Comparison of ENCODE assay signal across 15 cellular contexts in genomic region chr17:49022391-49022941, GRCh38. TPM values are rescaled to one million over a fixed set of nuclear protein-coding genes. Genes with fewer than 3 reads are reported as not detected.
DNase-seq lines count a peak whose midpoint lies in the region; ATAC-seq, FAIRE-seq and TF ChIP-seq lines count a peak whose summit lies in the region.
"Had no signal": no experiment of that assay in that cellular context is flagged by ENCODE, and none has a peak within 500 bp of the region (broad histone marks: within the 10 kb centered on the region; RNA-seq: fewer than 3 reads in every experiment).

No MANE protein-coding gene starts in this region.

- H3K4me1 ChIP-seq in HUES64 (ENCODE audit: insufficient read depth, low read length) (peaks cover 59% of the 10 kb centered on the region), HepG2 (ENCODE audit: insufficient read depth, low read length) (peaks cover 58% of the 10 kb centered on the region), mucosa of descending colon (ENCODE audit: low read depth) (no peaks in the 10 kb centered on the region)
- H3K4me1 ChIP-seq: upper lobe of left lung had no signal

- H3K9me3 Mint-ChIP-seq in chondrocyte (ENCODE audit: low read depth) = no peaks in the 10 kb centered on the region

- H3K4me3 ChIP-seq in HUES64 (ENCODE audit: low read length) (peak overlapping the region; percentile 37), HepG2 (replicated peaks in 1 of 3; ENCODE audit: insufficient read depth in 1 of 3, low read depth in 2 of 3, low read length in 3 of 3) (no peak overlapping the region), mucosa of descending colon (no peak overlapping the region)
- H3K4me3 ChIP-seq: BLaER1, upper lobe of left lung had no signal

- FAIRE-seq in HepG2 (lab: Jason Lieb, UNC) = peak; percentile 71
- FAIRE-seq: GM12892 had no signal

- intact Hi-C loops in HepG2 (cut with micrococcal nuclease; ENCODE audit: unreplicated experiment) = no loop called here
- intact Hi-C loops in mucosa of descending colon (cut with DNase I, micrococcal nuclease) = no loop called here

- TF ChIP-seq POLR2A in HepG2 (IDR thresholded peaks at IDR 0.05; ENCODE audit: insufficient read depth in 1 of 2, low read depth in 2 of 2, low read length in 2 of 2) = no peak

- peak overlapping the region; percentile 13 for H3K4me3 Mint-ChIP-seq in chondrocyte (ENCODE audit: unreplicated experiment)

- peak overlapping the region; percentile 88 for H3K27ac Mint-ChIP-seq in chondrocyte (ENCODE audit: unreplicated experiment)

- H3K9ac ChIP-seq in HUES64 (ENCODE audit: low read depth, low read length) (peak overlapping the region; percentile 79), HepG2 (ENCODE audit: insufficient read depth, low read depth, low read length) (no peak overlapping the region)
- H3K9ac ChIP-seq: BLaER1 had no signal

- DNase-seq in ACHN (peak; percentile 80), chondrocyte (ENCODE audit: low spot score) (no peak), HepG2 (ENCODE audit: low spot score) (peak; percentile 76), COLO829 (ENCODE audit: low spot score) (no peak), mucosa of descending colon (no peak), DMS153 (lab: John Stamatoyannopoulos, UW) (no peak)
- DNase-seq in central memory CD4-positive, alpha-beta T cell = no peak
- DNase-seq: activated CD4-positive, alpha-beta T cell treated with anti-CD3 and anti-CD28 coated beads for 48 hours; NCI-H146; Right ventricle myocardium superior; upper lobe of left lung had no signal

- H3K4me1 Mint-ChIP-seq in chondrocyte (ENCODE audit: low read depth) = peaks cover 54% of the 10 kb centered on the region

- H2AFZ ChIP-seq in HepG2 (ENCODE audit: low read length) = no peak overlapping the region

- no TSS peak for BruUV-seq in HepG2 (replicated peaks; lab: Mats Ljungman, UMichigan)

- in situ Hi-C loops in ACHN (cut with HindIII; ENCODE audit: low pct_ligation_motif_present, low pct_unique_long_range_greater_than_20kb, low sequenced_read_pairs) = loop anchor here (25.0 kb wide), 1 partner anchor 110 kb away; the partner anchor contains the start of gene UBE2Z
- in situ Hi-C loops in HepG2 (cut with HindIII; ENCODE audit: extremely low pct_ligation_motif_present, low pct_unique_long_range_greater_than_20kb) = loop anchor here (5.0 kb wide), 1 partner anchor 70 kb away; no protein-coding TSS in a partner anchor

- H3K79me2 ChIP-seq in HepG2 (ENCODE audit: insufficient read depth, low read length) = peaks cover 80% of the 10 kb centered on the region

- no peak for TF ChIP-seq RAD21 in HepG2 (CRISPR knock-in tag; IDR thresholded peaks at IDR 0.05)

- peak in 1 of 2 experiments; percentile 25; a peak in 1 of 4 replicates for TF ChIP-seq EP300 in HepG2 (IDR thresholded peaks at IDR 0.05; ENCODE audit: low read depth in 2 of 2, low read length in 2 of 2)
- TF ChIP-seq EP300 in HepG2 (CRISPR knock-in tag; IDR thresholded peaks at IDR 0.05; ENCODE audit: borderline replicate concordance) = peak; percentile 52; the same call in 1 of the 2 replicates

- TF ChIP-seq CTCF in chondrocyte (IDR thresholded peaks at IDR 0.05) (no peak), HepG2 (CRISPR knock-in tag; IDR thresholded peaks at IDR 0.05) (no peak), mucosa of descending colon (IDR thresholded peaks at IDR 0.05) (no peak)

- no peaks in the 10 kb centered on the region for H3K27me3 ChIP-seq in HUES64 (ENCODE audit: insufficient read depth, low read length)
- H3K27me3 ChIP-seq in HepG2 (ENCODE audit: control insufficient read depth in 1 of 2, insufficient read depth in 2 of 2, low read length in 2 of 2) = no peaks in the 10 kb centered on the region
- H3K27me3 ChIP-seq: BLaER1, upper lobe of left lung had no signal

- 0 out of 2 replicates have a peak overlapping the region, but pooled peaks have one; percentile 33 for H3K4me2 ChIP-seq in HepG2 (ENCODE audit: low read depth, low read length)
- H3K4me2 ChIP-seq: BLaER1 had no signal

- CTCF ChIA-PET in HepG2 (lab: Yijun Ruan, JAX; ENCODE audit: low intra/inter-chr PET ratio, low total read pairs) = no interaction called here

- 0% methylated on average over 6 of the region's 6 CpGs for WGBS in HUES64
- WGBS in HepG2 (ENCODE audit: low lambda C conversion rate) = 63% methylated on average over 6 of the region's 6 CpGs

- H3K27me3 Mint-ChIP-seq in chondrocyte (ENCODE audit: low read depth) = no peaks in the 10 kb centered on the region

- H3K27ac ChIP-seq in HUES64 (ENCODE audit: low read depth, low read length) (peak overlapping the region; percentile 98), HepG2 (ENCODE audit: extremely low read length, insufficient read depth, low read length) (peak overlapping the region; percentile 59)
- H3K27ac ChIP-seq: BLaER1, neutrophil, upper lobe of left lung had no signal

- peaks cover 33% of the 10 kb centered on the region for H4K20me1 ChIP-seq in HepG2 (ENCODE audit: insufficient read depth, low read length)
- H4K20me1 ChIP-seq: BLaER1 had no signal

- peaks cover 60% of the 10 kb centered on the region for H3K36me3 ChIP-seq in HUES64 (ENCODE audit: insufficient read depth, low read length)
- H3K36me3 ChIP-seq in HepG2 (replicated peaks in 1 of 2; ENCODE audit: control insufficient read depth in 1 of 2, insufficient read depth in 2 of 2, low read length in 2 of 2) = peaks cover 16 to 63% of the 10 kb centered on the region in 2 experiments
- H3K36me3 ChIP-seq in mucosa of descending colon (ENCODE audit: low read depth) = no peaks in the 10 kb centered on the region
- H3K36me3 ChIP-seq: BLaER1, neutrophil, upper lobe of left lung had no signal

- peaks cover 3% of the 10 kb centered on the region for H3K36me3 Mint-ChIP-seq in chondrocyte (ENCODE audit: low read depth)

- POLR2A ChIA-PET in HepG2 (lab: Yijun Ruan, JAX) = interaction anchor here (1.5 kb wide), 2 partner anchors 25 to 130 kb away, joined by 7 to 9 read pairs; partner anchors contain the start of genes ATP5MC1 and IGF2BP1

- peak; percentile 59 for ATAC-seq in HepG2
- no peak for ATAC-seq in mucosa of descending colon

- H3K9me3 ChIP-seq in HUES64 (ENCODE audit: insufficient read depth, low read depth, low read length) (no peaks in the 10 kb centered on the region), HepG2 (ENCODE audit: low read length) (no peaks in the 10 kb centered on the region), mucosa of descending colon (no peaks in the 10 kb centered on the region)
- H3K9me3 ChIP-seq: BLaER1, neutrophil, upper lobe of left lung had no signal

RNA-seq across cellular contexts. Expression of gene IGF2BP1, which starts 25.3 kb away (rescaled TPM):
- polyA plus RNA-seq in HUES64 (2013, experiment 1 of 2) = 127 TPM
- polyA plus RNA-seq in HUES64 (2013, experiment 2 of 2) = 130 TPM
- total RNA-seq in chondrocyte (47.1 to 60.0 TPM (median 57.6 TPM) in 3 replicates), HepG2 (2016; rRNA removed; fragmentation: Illumina TruSeq; extraction: Trizol) (75.1 and 116 TPM in 2 replicates), mucosa of descending colon (under 1 TPM in 2 of 3 donors, not detected in 1; 0.06 to 0.07 TPM)
- total RNA-seq in HepG2 (2016; cell fraction: cytosol; rRNA removed; fragmentation: Illumina TruSeq; extraction: Trizol; ENCODE audit: low read depth) = 9.9 and 10.7 TPM in 2 replicates
- 72.3 and 98.1 TPM in 2 replicates for total RNA-seq in HepG2 (2016; cell fraction: insoluble cytoplasmic fraction; rRNA removed; fragmentation: Illumina TruSeq; extraction: Trizol)
- total RNA-seq in HepG2 (2016; cell fraction: membrane; rRNA removed; fragmentation: Illumina TruSeq; extraction: Trizol) = 48.4 and 51.3 TPM in 2 replicates
- 85.9 and 101 TPM in 2 replicates for total RNA-seq in HepG2 (2016; cell fraction: nucleus; rRNA removed; fragmentation: Illumina TruSeq; extraction: Trizol)
- polyA plus RNA-seq in HepG2 (2011; rRNA removed) = 29.0 and 29.7 TPM in 2 replicates
- polyA plus RNA-seq in HepG2 (2011; cell fraction: cytosol; rRNA removed) = 20.8 and 22.5 TPM in 2 replicates
- polyA plus RNA-seq in HepG2 (2011; cell fraction: nucleus; rRNA removed) = 55.5 and 77.0 TPM in 2 replicates
- 38.7 and 44.9 TPM in 2 replicates for polyA plus RNA-seq in HepG2 (2012)
- 5.3 and 5.9 TPM in 2 replicates for polyA plus RNA-seq in HepG2 (2016; cell fraction: cytosol; fragmentation: Illumina TruSeq; extraction: Trizol; ENCODE audit: low read depth)
- 74.2 and 94.4 TPM in 2 replicates for polyA plus RNA-seq in HepG2 (2016; cell fraction: insoluble cytoplasmic fraction; fragmentation: Illumina TruSeq; extraction: Trizol; ENCODE audit: low read depth)
- polyA plus RNA-seq in HepG2 (2016; cell fraction: membrane; fragmentation: Illumina TruSeq; extraction: Trizol; ENCODE audit: low read depth) = 16.6 and 19.1 TPM in 2 replicates
- 92.5 and 99.5 TPM in 2 replicates for polyA plus RNA-seq in HepG2 (2016; cell fraction: nucleus; fragmentation: Illumina TruSeq; extraction: Trizol; ENCODE audit: insufficient read depth, low read depth)
- polyA minus RNA-seq in HepG2 (2011; rRNA and poly(A)+ RNA removed; ENCODE audit: low replicate concordance) = 12.9 and 68.2 TPM in 2 replicates
- 68.9 and 72.7 TPM in 2 replicates for polyA minus RNA-seq in HepG2 (2011; cell fraction: cytosol; rRNA and poly(A)+ RNA removed)
- 66.3 and 72.9 TPM in 2 replicates for polyA minus RNA-seq in HepG2 (2011; cell fraction: nucleus; rRNA and poly(A)+ RNA removed)
- total RNA-seq: Right ventricle myocardium superior had no signal

RNA-seq across cellular contexts. Expression of gene GIP, which starts 54.1 kb away (rescaled TPM):
- 0.85 TPM for polyA plus RNA-seq in HUES64 (2013, experiment 1 of 2)
- 1.1 TPM for polyA plus RNA-seq in HUES64 (2013, experiment 2 of 2)
- total RNA-seq in chondrocyte (not detected in 3 replicates), HepG2 (2016; rRNA removed; fragmentation: Illumina TruSeq; extraction: Trizol) (0.73 TPM in 1 of 2 replicates, not detected in the other), mucosa of descending colon (not detected)
- total RNA-seq in HepG2 (2016; cell fraction: cytosol; rRNA removed; fragmentation: Illumina TruSeq; extraction: Trizol; ENCODE audit: low read depth) = 0.71 and 1.1 TPM in 2 replicates
- total RNA-seq in HepG2 (2016; cell fraction: insoluble cytoplasmic fraction; rRNA removed; fragmentation: Illumina TruSeq; extraction: Trizol) = 0.39 and 0.52 TPM in 2 replicates
- total RNA-seq in HepG2 (2016; cell fraction: membrane; rRNA removed; fragmentation: Illumina TruSeq; extraction: Trizol) = 0.38 and 0.46 TPM in 2 replicates
- not detected in 2 replicates for total RNA-seq in HepG2 (2016; cell fraction: nucleus; rRNA removed; fragmentation: Illumina TruSeq; extraction: Trizol)
- 0.55 and 0.70 TPM in 2 replicates for polyA plus RNA-seq in HepG2 (2011; rRNA removed)
- polyA plus RNA-seq in HepG2 (2011; cell fraction: cytosol; rRNA removed) = 0.20 TPM in 1 of 2 replicates, not detected in the other
- polyA plus RNA-seq in HepG2 (2011; cell fraction: nucleus; rRNA removed) = not detected in 2 replicates
- polyA plus RNA-seq in HepG2 (2012) = 0.56 TPM in 1 of 2 replicates, not detected in the other
- 1.2 and 2.0 TPM in 2 replicates for polyA plus RNA-seq in HepG2 (2016; cell fraction: cytosol; fragmentation: Illumina TruSeq; extraction: Trizol; ENCODE audit: low read depth)
- 0.86 TPM in 1 of 2 replicates, not detected in the other for polyA plus RNA-seq in HepG2 (2016; cell fraction: insoluble cytoplasmic fraction; fragmentation: Illumina TruSeq; extraction: Trizol; ENCODE audit: low read depth)
- 0.58 and 0.61 TPM in 2 replicates for polyA plus RNA-seq in HepG2 (2016; cell fraction: membrane; fragmentation: Illumina TruSeq; extraction: Trizol; ENCODE audit: low read depth)
- polyA plus RNA-seq in HepG2 (2016; cell fraction: nucleus; fragmentation: Illumina TruSeq; extraction: Trizol; ENCODE audit: insufficient read depth, low read depth) = not detected in 2 replicates
- polyA minus RNA-seq in HepG2 (2011; rRNA and poly(A)+ RNA removed; ENCODE audit: low replicate concordance) = not detected in 2 replicates
- not detected in 2 replicates for polyA minus RNA-seq in HepG2 (2011; cell fraction: cytosol; rRNA and poly(A)+ RNA removed)
- polyA minus RNA-seq in HepG2 (2011; cell fraction: nucleus; rRNA and poly(A)+ RNA removed) = not detected in 2 replicates
- total RNA-seq: Right ventricle myocardium superior, upper lobe of left lung had no signal

Comparison
In these comparisons a context has a peak if more than half of its experiments do, and no peak if none do; other contexts are left out.
1. DNase-seq: peak in ACHN (single experiment) and HepG2 (single experiment); none in chondrocyte (single experiment), COLO829 (single experiment), mucosa of descending colon (0 of 3), DMS153 (single experiment) and central memory CD4-positive, alpha-beta T cell (single experiment).
2. RNA of gene IGF2BP1, which starts 25.3 kb away (total RNA-seq): 9.9 to 116 TPM in HepG2 and 47.1 to 60.0 TPM in chondrocyte; 0.06 to 0.07 TPM in mucosa of descending colon; every median in the first group is over 10 times any median in the second.